In genomic region chr3:173708191-173708590, GRCh38 we compare ENCODE assay signal across 1 cellular context.
TF ChIP-seq lines count a peak whose summit lies in the region.

No MANE protein-coding gene starts in this region.

TF ChIP-seq in WTC11, 78 proteins besides CTCF, POLR2A, EP300 and RAD21 (continued from another document):
- no peak for TF ChIP-seq EMX1 (CRISPR knock-in tag; IDR thresholded peaks at IDR 0.05)
- TF ChIP-seq OVOL2 (CRISPR knock-in tag; IDR thresholded peaks at IDR 0.05; ENCODE audit: borderline replicate concordance): no peak
- TF ChIP-seq SP1 (CRISPR knock-in tag; conservative IDR thresholded peaks at IDR 0.05): no peak
TF ChIP-seq in WTC11: peak in this region for 0.
